In genomic region chr18:24570716-24571115, GRCh38 we compare ENCODE assay signal across 20 cellular contexts.
A peak's percentile ranks its signal among the peaks of the same experiment; 100 is the strongest.
DNase-seq lines count a peak whose midpoint lies in the region; ATAC-seq and TF ChIP-seq lines count a peak whose summit lies in the region.
"Had no signal": no experiment of that assay in that cellular context is flagged by ENCODE, and none has a peak within 500 bp of the region (broad histone marks: within the 10 kb centered on the region; RNA-seq: fewer than 3 reads in every experiment).

No MANE protein-coding gene starts in this region.

- no peaks in the 10 kb centered on the region for H3K4me1 ChIP-seq in gastroesophageal sphincter
- H3K4me1 ChIP-seq: BE2C; BLaER1 treated with 17β-estradiol and CSF1 and Interleukin-3, amounts not matched to agents 10 nM and 100 nM had no signal

- no peak overlapping the region for H3K4me3 ChIP-seq in gastroesophageal sphincter
- H3K4me3 ChIP-seq: BLaER1 treated with 17β-estradiol and CSF1 and Interleukin-3, amounts not matched to agents 10 nM and 100 nM; GM12878; GM23338 had no signal

- H3K9me3 ChIP-seq in gastroesophageal sphincter = peaks cover 0 to 23% (median 0%) of the 10 kb centered on the region in 3 donors
- H3K9me3 ChIP-seq: BE2C had no signal

- intact Hi-C loops in Right ventricle myocardium inferior (cut with DNase I) (no loop called here), left cardiac atrium (cut with DNase I) (no loop called here)

- ATAC-seq in Right ventricle myocardium inferior = peak; percentile 37
- no peak for ATAC-seq in left cardiac atrium
- ATAC-seq in gastroesophageal sphincter = peak; percentile 22
- no peak for ATAC-seq in GM18519 (IDR thresholded peaks at IDR 0.05; ENCODE audit: low FRiP score, unreplicated experiment)
- ATAC-seq: GM12878, GM23338, HCT116 had no signal

- TF ChIP-seq CTCF in gastroesophageal sphincter (IDR thresholded peaks at IDR 0.05) = no peak

- no peaks in the 10 kb centered on the region for H3K36me3 ChIP-seq in gastroesophageal sphincter
- H3K36me3 ChIP-seq: BE2C; BLaER1 treated with 17β-estradiol and CSF1 and Interleukin-3, amounts not matched to agents 10 nM and 100 nM had no signal

- H3K27me3 ChIP-seq in gastroesophageal sphincter = no peaks in the 10 kb centered on the region
- H3K27me3 ChIP-seq: BE2C; BLaER1 treated with 17β-estradiol and CSF1 and Interleukin-3, amounts not matched to agents 10 nM and 100 nM had no signal

- H3K27ac ChIP-seq in gastroesophageal sphincter = no peak overlapping the region
- H3K27ac ChIP-seq: 22Rv1; BLaER1 treated with 17β-estradiol and CSF1 and Interleukin-3, amounts not matched to agents 10 nM and 100 nM had no signal

- no peak for TF ChIP-seq POLR2A in gastroesophageal sphincter (IDR thresholded peaks at IDR 0.05)

- DNase-seq in Right ventricle myocardium inferior (ENCODE audit: missing footprints) (no peak), left cardiac atrium (no peak), AG20443 (ENCODE audit: low spot score) (peak; percentile 37), NCI-H1930 (lab: John Stamatoyannopoulos, UW) (no peak)
- DNase-seq: AML-193; BE2C; CD4-positive, alpha-beta T cell; CD8-positive, alpha-beta memory T cell; DMS 273 treated with DMSO at 0.1 percent for 48 hours; DMS79; EL; GDM1; H9 had no signal

- WGBS in gastroesophageal sphincter (ENCODE audit: low coverage in 1 of 2), 2 donors = 74 to 84% methylated on average over 4 of the region's 4 CpGs

- TF ChIP-seq EP300 in gastroesophageal sphincter (IDR thresholded peaks at IDR 0.05) = no peak

Comparison
In these comparisons a context has a peak if more than half of its experiments do, and no peak if none do; other contexts are left out.
1. ATAC-seq: peak in Right ventricle myocardium inferior (single experiment) and gastroesophageal sphincter (single experiment); none in left cardiac atrium (0 of 2) and GM18519 (single experiment).